ENCODE assay signal across 8 cellular contexts in genomic region chr6:7261030-7261841, GRCh38. TPM values are rescaled to one million over a fixed set of nuclear protein-coding genes. Genes with fewer than 3 reads are reported as not detected.
DNase-seq lines count a peak whose midpoint lies in the region; ATAC-seq and TF ChIP-seq lines count a peak whose summit lies in the region.

No MANE protein-coding gene starts in this region.

- H3K27ac ChIP-seq in Peyer's patch (peak overlapping the region in 3 of 4 donors; percentile 38 to 59 (median 56)), ascending aorta (peak overlapping the region; percentile 51 to 61), right cardiac atrium (ENCODE audit: low read length) (peak overlapping the region; percentile 73), prostate gland (peak overlapping the region; percentile 85 to 87)

- H3K9me3 ChIP-seq in Peyer's patch (no peaks in the 10 kb centered on the region), ascending aorta (peaks cover 0 to 2% of the 10 kb centered on the region in 2 donors), right cardiac atrium (ENCODE audit: control insufficient read depth, low read length) (no peaks in the 10 kb centered on the region), prostate gland (no peaks in the 10 kb centered on the region)

- 2% methylated on average over 43 of the region's 43 CpGs for WGBS in right cardiac atrium
- WGBS in prostate gland = 2% methylated on average over 43 of the region's 43 CpGs

- DNase-seq in COR-L47 (lab: John Stamatoyannopoulos, UW) = peak; percentile 80
- DNase-seq in HuH-7 (ENCODE audit: low spot score) = peak; percentile 97
- peak; percentile 57 to 87 (median 86) for DNase-seq in Peyer's patch
- DNase-seq in ascending aorta (ENCODE audit: low spot score in 2 of 2) = peak; percentile 62 to 89
- DNase-seq in right cardiac atrium = peak; percentile 85 to 95 (median 94)
- peak; percentile 88 for DNase-seq in prostate gland (ENCODE audit: low spot score)
- no peak for DNase-seq in NK-92 (lab: John Stamatoyannopoulos, UW; ENCODE audit: unreplicated experiment)

- H3K4me1 ChIP-seq in Peyer's patch (peaks cover 0 to 12% (median 3%) of the 10 kb centered on the region in 4 donors), ascending aorta (peaks cover 0 to 7% of the 10 kb centered on the region in 2 donors), right cardiac atrium (ENCODE audit: control insufficient read depth, insufficient read depth, low read length) (no peaks in the 10 kb centered on the region), prostate gland (replicated peaks) (peaks cover 6% of the 10 kb centered on the region)

- TF ChIP-seq CTCF in Peyer's patch (IDR thresholded peaks at IDR 0.05) (no peak), ascending aorta (IDR thresholded peaks at IDR 0.05) (no peak), prostate gland (IDR thresholded peaks at IDR 0.05) (peak in 1 of 4 experiments; percentile 8)

- H3K27me3 ChIP-seq in Peyer's patch (no peaks in the 10 kb centered on the region), ascending aorta (no peaks in the 10 kb centered on the region), right cardiac atrium (ENCODE audit: control insufficient read depth, insufficient read depth) (no peaks in the 10 kb centered on the region), prostate gland (replicated peaks; ENCODE audit: insufficient read depth) (no peaks in the 10 kb centered on the region)

- intact Hi-C loops in ascending aorta (cut with DNase I) (loop anchor here (10.0 kb wide), 1 partner anchor 804 kb away; the partner anchor contains the start of gene BLOC1S5), right cardiac atrium (cut with DNase I) (no loop called here), prostate gland (cut with DNase I) (no loop called here)

- H3K36me3 ChIP-seq in Peyer's patch (no peaks in the 10 kb centered on the region), ascending aorta (no peaks in the 10 kb centered on the region), prostate gland (no peaks in the 10 kb centered on the region)

- TF ChIP-seq POLR2A in Peyer's patch (IDR thresholded peaks at IDR 0.05) (peak; percentile 46 to 50), prostate gland (IDR thresholded peaks at IDR 0.05) (peak; percentile 81)

- H3K4me3 ChIP-seq in Peyer's patch (peak overlapping the region; percentile 36 to 61 (median 53)), ascending aorta (peak overlapping the region; percentile 75 to 76), right cardiac atrium (ENCODE audit: low read length) (peak overlapping the region; percentile 60), prostate gland (peak overlapping the region; percentile 49 to 53)

- ATAC-seq in GM19452 (IDR thresholded peaks at IDR 0.05; ENCODE audit: unreplicated experiment) (peak; percentile 70), right cardiac atrium (peak; percentile 96 to 97)

RNA-seq across cellular contexts. Expression of gene SSR1, which starts 51.8 kb away (rescaled TPM):
- total RNA-seq in Peyer's patch (10 to 100 TPM; 26.6 to 65.7 (median 36.8) TPM), ascending aorta (46.4 TPM), right cardiac atrium (10 to 100 TPM; 71.6 to 96.3 (median 82.0) TPM), prostate gland (10 to 100 TPM; 34.3 to 89.5 TPM)
- polyA plus RNA-seq in right cardiac atrium = 21.6 TPM
